ENCODE assay signal across 2 cellular contexts in the genomic region with DNA sequence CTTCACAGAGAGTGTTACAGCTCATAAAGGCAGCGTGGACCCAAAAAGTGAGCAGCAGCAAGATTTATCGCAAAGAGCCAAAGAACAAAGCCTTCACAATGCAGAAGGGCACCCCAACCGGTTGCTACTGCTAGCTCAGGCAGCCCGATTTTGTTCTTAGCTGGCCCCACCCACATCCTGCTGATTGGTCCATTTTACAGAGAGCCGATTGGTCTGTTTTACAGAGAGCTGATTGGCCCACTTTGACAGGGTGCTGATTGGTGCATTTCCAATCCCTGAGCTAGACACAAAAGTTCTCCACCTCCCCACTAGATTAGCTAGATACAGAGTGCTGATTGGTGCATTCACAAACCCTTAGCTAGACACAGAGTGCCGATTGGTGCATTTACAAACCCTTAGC. TPM values are rescaled to one million over a fixed set of nuclear protein-coding genes. Genes with fewer than 3 reads are reported as not detected.
"Had no signal": no experiment of that assay in that cellular context is flagged by ENCODE, and none has a peak within 500 bp of the region (broad histone marks: within the 10 kb centered on the region; RNA-seq: fewer than 3 reads in every experiment).

No MANE protein-coding gene starts in this region.

RNA-seq across cellular contexts. Expression of a gene that starts 50.1 kb away (rescaled TPM):
- total RNA-seq: G401 had no signal
- polyA plus RNA-seq: GM12878 had no signal
